Comparison of ENCODE assay signal across 1 cellular context in the genomic region with DNA sequence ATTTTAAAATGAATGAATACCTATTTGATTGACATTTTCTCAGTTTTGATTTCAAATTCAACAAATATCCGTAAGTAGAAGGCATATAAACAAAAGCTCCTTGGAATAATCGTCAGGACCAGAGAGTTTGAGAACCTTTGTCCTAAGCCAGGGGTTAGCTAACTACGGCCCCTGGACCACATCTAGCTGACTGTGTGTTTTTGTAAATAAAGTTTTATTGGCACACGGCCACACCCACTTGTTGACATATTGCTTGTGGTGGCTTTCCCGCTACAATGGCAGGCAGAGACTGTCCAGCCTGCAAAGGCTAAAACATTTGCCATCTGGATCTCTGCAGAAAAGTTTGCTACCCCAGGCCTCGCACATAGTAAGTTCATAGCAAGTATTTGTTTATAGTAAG.
A peak's percentile ranks its signal among the peaks of the same experiment; 100 is the strongest.
TF ChIP-seq lines count a peak whose summit lies in the region.

No MANE protein-coding gene starts in this region.

TF ChIP-seq in HepG2, 621 proteins besides CTCF, POLR2A, EP300 and RAD21 (continued from another document and continues in another):
- TF ChIP-seq, protein P1, sequence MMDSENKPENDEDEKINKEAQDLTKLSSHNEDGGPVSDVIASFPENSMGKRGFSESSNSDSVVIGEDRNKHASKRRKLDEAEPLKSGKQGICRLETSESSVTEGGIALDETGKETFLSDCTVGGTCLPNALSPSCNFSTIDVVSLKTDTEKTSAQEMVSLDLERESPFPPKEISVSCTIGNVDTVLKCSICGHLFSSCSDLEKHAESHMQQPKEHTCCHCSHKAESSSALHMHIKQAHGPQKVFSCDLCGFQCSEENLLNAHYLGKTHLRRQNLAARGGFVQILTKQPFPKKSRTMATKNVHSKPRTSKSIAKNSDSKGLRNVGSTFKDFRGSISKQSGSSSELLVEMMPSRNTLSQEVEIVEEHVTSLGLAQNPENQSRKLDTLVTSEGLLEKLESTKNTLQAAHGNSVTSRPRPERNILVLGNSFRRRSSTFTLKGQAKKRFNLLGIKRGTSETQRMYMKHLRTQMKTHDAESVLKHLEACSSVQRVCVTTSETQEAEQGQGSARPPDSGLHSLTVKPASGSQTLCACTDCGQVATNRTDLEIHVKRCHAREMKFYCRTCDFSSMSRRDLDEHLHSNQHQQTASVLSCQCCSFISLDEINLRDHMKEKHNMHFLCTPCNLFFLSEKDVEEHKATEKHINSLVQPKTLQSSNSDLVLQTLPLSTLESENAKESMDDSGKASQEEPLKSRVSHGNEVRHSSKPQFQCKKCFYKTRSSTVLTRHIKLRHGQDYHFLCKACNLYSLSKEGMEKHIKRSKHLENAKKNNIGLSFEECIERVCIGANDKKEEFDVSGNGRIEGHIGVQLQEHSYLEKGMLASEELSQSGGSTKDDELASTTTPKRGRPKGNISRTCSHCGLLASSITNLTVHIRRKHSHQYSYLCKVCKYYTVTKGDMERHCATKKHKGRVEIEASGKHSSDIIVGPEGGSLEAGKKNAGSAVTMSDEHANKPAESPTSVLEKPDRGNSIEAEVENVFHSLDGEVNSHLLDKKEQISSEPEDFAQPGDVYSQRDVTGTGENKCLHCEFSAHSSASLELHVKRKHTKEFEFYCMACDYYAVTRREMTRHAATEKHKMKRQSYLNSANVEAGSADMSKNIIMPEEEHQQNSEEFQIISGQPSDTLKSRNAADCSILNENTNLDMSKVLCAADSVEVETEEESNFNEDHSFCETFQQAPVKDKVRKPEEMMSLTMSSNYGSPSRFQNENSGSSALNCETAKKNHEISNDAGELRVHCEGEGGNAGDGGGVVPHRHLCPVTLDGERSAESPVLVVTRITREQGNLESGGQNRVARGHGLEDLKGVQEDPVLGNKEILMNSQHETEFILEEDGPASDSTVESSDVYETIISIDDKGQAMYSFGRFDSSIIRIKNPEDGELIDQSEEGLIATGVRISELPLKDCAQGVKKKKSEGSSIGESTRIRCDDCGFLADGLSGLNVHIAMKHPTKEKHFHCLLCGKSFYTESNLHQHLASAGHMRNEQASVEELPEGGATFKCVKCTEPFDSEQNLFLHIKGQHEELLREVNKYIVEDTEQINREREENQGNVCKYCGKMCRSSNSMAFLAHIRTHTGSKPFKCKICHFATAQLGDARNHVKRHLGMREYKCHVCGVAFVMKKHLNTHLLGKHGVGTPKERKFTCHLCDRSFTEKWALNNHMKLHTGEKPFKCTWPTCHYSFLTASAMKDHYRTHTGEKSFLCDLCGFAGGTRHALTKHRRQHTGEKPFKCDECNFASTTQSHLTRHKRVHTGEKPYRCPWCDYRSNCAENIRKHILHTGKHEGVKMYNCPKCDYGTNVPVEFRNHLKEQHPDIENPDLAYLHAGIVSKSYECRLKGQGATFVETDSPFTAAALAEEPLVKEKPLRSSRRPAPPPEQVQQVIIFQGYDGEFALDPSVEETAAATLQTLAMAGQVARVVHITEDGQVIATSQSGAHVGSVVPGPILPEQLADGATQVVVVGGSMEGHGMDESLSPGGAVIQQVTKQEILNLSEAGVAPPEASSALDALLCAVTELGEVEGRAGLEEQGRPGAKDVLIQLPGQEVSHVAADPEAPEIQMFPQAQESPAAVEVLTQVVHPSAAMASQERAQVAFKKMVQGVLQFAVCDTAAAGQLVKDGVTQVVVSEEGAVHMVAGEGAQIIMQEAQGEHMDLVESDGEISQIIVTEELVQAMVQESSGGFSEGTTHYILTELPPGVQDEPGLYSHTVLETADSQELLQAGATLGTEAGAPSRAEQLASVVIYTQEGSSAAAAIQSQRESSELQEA (CRISPR knock-in tag; IDR thresholded peaks at IDR 0.05; ENCODE audit: not compliant biosample characterization): no peak
- TF ChIP-seq ZNF891 (CRISPR knock-in tag; IDR thresholded peaks at IDR 0.05): no peak
- no peak for TF ChIP-seq ZNF792 (CRISPR knock-in tag; IDR thresholded peaks at IDR 0.05)
- TF ChIP-seq AHR (CRISPR knock-in tag; IDR thresholded peaks at IDR 0.05): no peak
- TF ChIP-seq, protein P2, sequence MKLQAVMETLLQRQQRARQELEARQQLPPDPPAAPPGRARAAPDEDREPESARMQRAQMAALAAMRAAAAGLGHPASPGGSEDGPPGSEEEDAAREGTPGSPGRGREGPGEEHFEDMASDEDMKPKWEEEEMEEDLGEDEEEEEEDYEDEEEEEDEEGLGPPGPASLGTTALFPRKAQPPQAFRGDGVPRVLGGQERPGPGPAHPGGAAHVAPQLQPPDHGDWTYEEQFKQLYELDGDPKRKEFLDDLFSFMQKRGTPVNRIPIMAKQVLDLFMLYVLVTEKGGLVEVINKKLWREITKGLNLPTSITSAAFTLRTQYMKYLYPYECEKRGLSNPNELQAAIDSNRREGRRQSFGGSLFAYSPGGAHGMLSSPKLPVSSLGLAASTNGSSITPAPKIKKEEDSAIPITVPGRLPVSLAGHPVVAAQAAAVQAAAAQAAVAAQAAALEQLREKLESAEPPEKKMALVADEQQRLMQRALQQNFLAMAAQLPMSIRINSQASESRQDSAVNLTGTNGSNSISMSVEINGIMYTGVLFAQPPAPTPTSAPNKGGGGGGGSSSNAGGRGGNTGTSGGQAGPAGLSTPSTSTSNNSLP (IDR thresholded peaks at IDR 0.05; ENCODE audit: low read depth, low read length): no peak
- TF ChIP-seq FOXP1 (IDR thresholded peaks at IDR 0.05): no peak
- peak; percentile 58 for TF ChIP-seq FOXP1 (CRISPR knock-in tag; IDR thresholded peaks at IDR 0.05)
- no peak for TF ChIP-seq RBM39 (IDR thresholded peaks at IDR 0.05; ENCODE audit: low read depth, low read length, poor library complexity, severe bottlenecking)
- TF ChIP-seq, protein P3, sequence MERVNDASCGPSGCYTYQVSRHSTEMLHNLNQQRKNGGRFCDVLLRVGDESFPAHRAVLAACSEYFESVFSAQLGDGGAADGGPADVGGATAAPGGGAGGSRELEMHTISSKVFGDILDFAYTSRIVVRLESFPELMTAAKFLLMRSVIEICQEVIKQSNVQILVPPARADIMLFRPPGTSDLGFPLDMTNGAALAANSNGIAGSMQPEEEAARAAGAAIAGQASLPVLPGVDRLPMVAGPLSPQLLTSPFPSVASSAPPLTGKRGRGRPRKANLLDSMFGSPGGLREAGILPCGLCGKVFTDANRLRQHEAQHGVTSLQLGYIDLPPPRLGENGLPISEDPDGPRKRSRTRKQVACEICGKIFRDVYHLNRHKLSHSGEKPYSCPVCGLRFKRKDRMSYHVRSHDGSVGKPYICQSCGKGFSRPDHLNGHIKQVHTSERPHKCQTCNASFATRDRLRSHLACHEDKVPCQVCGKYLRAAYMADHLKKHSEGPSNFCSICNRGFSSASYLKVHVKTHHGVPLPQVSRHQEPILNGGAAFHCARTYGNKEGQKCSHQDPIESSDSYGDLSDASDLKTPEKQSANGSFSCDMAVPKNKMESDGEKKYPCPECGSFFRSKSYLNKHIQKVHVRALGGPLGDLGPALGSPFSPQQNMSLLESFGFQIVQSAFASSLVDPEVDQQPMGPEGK (CRISPR knock-in tag; IDR thresholded peaks at IDR 0.05): no peak
- no peak for TF ChIP-seq ZBTB3 (CRISPR knock-in tag; IDR thresholded peaks at IDR 0.05; ENCODE audit: borderline replicate concordance, low read depth)
- TF ChIP-seq ZSCAN12 (CRISPR knock-in tag; IDR thresholded peaks at IDR 0.05): no peak
- no peak for TF ChIP-seq SSRP1 (CRISPR knock-in tag; IDR thresholded peaks at IDR 0.05)
- TF ChIP-seq ZNF773 (CRISPR knock-in tag; IDR thresholded peaks at IDR 0.05; ENCODE audit: borderline replicate concordance): no peak
- TF ChIP-seq ZFP90 (CRISPR knock-in tag; IDR thresholded peaks at IDR 0.05; ENCODE audit: borderline replicate concordance): no peak
- TF ChIP-seq, protein P4, sequence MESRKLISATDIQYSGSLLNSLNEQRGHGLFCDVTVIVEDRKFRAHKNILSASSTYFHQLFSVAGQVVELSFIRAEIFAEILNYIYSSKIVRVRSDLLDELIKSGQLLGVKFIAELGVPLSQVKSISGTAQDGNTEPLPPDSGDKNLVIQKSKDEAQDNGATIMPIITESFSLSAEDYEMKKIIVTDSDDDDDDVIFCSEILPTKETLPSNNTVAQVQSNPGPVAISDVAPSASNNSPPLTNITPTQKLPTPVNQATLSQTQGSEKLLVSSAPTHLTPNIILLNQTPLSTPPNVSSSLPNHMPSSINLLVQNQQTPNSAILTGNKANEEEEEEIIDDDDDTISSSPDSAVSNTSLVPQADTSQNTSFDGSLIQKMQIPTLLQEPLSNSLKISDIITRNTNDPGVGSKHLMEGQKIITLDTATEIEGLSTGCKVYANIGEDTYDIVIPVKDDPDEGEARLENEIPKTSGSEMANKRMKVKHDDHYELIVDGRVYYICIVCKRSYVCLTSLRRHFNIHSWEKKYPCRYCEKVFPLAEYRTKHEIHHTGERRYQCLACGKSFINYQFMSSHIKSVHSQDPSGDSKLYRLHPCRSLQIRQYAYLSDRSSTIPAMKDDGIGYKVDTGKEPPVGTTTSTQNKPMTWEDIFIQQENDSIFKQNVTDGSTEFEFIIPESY (CRISPR knock-in tag; IDR thresholded peaks at IDR 0.05): peak; percentile 88
- TF ChIP-seq, protein P5, sequence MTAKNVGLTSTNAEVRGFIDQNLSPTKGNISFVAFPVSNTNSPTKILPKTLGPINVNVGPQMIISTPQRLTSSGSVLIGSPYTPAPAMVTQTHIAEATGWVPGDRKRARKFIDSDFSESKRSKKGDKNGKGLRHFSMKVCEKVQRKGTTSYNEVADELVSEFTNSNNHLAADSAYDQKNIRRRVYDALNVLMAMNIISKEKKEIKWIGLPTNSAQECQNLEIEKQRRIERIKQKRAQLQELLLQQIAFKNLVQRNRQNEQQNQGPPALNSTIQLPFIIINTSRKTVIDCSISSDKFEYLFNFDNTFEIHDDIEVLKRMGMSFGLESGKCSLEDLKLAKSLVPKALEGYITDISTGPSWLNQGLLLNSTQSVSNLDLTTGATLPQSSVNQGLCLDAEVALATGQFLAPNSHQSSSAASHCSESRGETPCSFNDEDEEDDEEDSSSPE (CRISPR knock-in tag; IDR thresholded peaks at IDR 0.05): no peak
- no peak for TF ChIP-seq CENPT (CRISPR knock-in tag; IDR thresholded peaks at IDR 0.05; ENCODE audit: low read depth)
- no peak for TF ChIP-seq ELF3 (CRISPR knock-in tag; IDR thresholded peaks at IDR 0.05)
- TF ChIP-seq GABPA (IDR thresholded peaks at IDR 0.05; ENCODE audit: low read depth, low read length): no peak
- 0 out of 2 replicates have a peak, but pooled peaks have one; percentile 18 for TF ChIP-seq GABPA (CRISPR knock-in tag; IDR thresholded peaks at IDR 0.05; ENCODE audit: low read depth)
- TF ChIP-seq ZNF235 (CRISPR knock-in tag; IDR thresholded peaks at IDR 0.05; ENCODE audit: borderline replicate concordance): no peak
- no peak for TF ChIP-seq SP140L (CRISPR knock-in tag; IDR thresholded peaks at IDR 0.05; ENCODE audit: borderline replicate concordance)
- no peak for TF ChIP-seq RFXANK (CRISPR knock-in tag; IDR thresholded peaks at IDR 0.05)
- TF ChIP-seq, protein P6, sequence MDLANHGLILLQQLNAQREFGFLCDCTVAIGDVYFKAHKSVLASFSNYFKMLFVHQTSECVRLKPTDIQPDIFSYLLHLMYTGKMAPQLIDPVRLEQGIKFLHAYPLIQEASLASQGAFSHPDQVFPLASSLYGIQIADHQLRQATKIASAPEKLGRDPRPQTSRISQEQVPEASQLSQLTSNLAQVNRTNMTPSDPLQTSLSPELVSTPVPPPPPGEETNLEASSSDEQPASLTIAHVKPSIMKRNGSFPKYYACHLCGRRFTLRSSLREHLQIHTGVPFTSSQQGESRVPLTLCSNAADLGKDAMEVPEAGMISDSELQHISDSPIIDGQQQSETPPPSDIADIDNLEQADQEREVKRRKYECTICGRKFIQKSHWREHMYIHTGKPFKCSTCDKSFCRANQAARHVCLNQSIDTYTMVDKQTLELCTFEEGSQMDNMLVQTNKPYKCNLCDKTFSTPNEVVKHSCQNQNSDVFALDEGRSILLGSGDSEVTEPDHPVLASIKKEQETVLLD (CRISPR knock-in tag; IDR thresholded peaks at IDR 0.05; ENCODE audit: low read depth): no peak
- no peak for TF ChIP-seq ATF7-NPFF (CRISPR knock-in tag; IDR thresholded peaks at IDR 0.05; ENCODE audit: low read depth)
- TF ChIP-seq, protein P7, sequence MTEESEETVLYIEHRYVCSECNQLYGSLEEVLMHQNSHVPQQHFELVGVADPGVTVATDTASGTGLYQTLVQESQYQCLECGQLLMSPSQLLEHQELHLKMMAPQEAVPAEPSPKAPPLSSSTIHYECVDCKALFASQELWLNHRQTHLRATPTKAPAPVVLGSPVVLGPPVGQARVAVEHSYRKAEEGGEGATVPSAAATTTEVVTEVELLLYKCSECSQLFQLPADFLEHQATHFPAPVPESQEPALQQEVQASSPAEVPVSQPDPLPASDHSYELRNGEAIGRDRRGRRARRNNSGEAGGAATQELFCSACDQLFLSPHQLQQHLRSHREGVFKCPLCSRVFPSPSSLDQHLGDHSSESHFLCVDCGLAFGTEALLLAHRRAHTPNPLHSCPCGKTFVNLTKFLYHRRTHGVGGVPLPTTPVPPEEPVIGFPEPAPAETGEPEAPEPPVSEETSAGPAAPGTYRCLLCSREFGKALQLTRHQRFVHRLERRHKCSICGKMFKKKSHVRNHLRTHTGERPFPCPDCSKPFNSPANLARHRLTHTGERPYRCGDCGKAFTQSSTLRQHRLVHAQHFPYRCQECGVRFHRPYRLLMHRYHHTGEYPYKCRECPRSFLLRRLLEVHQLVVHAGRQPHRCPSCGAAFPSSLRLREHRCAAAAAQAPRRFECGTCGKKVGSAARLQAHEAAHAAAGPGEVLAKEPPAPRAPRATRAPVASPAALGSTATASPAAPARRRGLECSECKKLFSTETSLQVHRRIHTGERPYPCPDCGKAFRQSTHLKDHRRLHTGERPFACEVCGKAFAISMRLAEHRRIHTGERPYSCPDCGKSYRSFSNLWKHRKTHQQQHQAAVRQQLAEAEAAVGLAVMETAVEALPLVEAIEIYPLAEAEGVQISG (CRISPR knock-in tag; IDR thresholded peaks at IDR 0.05): 0 out of 2 replicates have a peak, but pooled peaks have one; percentile 27
- TF ChIP-seq, protein P8, sequence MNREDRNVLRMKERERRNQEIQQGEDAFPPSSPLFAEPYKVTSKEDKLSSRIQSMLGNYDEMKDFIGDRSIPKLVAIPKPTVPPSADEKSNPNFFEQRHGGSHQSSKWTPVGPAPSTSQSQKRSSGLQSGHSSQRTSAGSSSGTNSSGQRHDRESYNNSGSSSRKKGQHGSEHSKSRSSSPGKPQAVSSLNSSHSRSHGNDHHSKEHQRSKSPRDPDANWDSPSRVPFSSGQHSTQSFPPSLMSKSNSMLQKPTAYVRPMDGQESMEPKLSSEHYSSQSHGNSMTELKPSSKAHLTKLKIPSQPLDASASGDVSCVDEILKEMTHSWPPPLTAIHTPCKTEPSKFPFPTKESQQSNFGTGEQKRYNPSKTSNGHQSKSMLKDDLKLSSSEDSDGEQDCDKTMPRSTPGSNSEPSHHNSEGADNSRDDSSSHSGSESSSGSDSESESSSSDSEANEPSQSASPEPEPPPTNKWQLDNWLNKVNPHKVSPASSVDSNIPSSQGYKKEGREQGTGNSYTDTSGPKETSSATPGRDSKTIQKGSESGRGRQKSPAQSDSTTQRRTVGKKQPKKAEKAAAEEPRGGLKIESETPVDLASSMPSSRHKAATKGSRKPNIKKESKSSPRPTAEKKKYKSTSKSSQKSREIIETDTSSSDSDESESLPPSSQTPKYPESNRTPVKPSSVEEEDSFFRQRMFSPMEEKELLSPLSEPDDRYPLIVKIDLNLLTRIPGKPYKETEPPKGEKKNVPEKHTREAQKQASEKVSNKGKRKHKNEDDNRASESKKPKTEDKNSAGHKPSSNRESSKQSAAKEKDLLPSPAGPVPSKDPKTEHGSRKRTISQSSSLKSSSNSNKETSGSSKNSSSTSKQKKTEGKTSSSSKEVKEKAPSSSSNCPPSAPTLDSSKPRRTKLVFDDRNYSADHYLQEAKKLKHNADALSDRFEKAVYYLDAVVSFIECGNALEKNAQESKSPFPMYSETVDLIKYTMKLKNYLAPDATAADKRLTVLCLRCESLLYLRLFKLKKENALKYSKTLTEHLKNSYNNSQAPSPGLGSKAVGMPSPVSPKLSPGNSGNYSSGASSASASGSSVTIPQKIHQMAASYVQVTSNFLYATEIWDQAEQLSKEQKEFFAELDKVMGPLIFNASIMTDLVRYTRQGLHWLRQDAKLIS (CRISPR knock-in tag; IDR thresholded peaks at IDR 0.05): no peak
- no peak for TF ChIP-seq KDM1A (CRISPR knock-in tag; IDR thresholded peaks at IDR 0.05)
- TF ChIP-seq ZZZ3 (CRISPR knock-in tag; IDR thresholded peaks at IDR 0.05; ENCODE audit: borderline replicate concordance): no peak
- TF ChIP-seq RXRA (CRISPR knock-in tag; IDR thresholded peaks at IDR 0.05): no peak
